ENCODE assay signal across 18 cellular contexts in the genomic region with DNA sequence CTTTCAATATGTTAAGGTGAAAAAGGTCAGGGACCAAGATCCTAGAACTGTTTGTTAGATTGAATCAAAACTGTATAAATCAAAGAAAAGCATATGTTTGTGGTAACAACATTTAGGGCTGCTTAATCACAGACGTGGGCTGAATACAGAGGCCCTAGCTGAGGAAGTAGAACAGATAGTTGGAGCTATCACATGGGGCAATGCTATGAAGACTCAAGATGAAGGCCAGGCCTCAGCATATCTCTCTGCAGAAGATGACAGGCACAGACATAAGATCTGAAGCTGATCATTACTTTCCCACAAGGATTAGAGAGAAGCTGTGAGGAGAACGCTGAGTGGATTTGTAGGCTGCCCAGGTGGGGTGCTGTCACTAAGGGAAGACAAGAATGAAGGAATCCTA.
DNase-seq lines count a peak whose midpoint lies in the region; ATAC-seq and TF ChIP-seq lines count a peak whose summit lies in the region.
"Had no signal": no experiment of that assay in that cellular context is flagged by ENCODE, and none has a peak within 500 bp of the region (broad histone marks: within the 10 kb centered on the region; RNA-seq: fewer than 3 reads in every experiment).

No MANE protein-coding gene starts in this region.

- H3K23ac ChIP-seq in H9 (ENCODE audit: insufficient read length, low read depth, low read length) = no peak overlapping the region

- DNase-seq in activated T-cell treated with anti-CD3 and anti-CD28 coated beads, Interleukin-2, amount 50 U/mL, for 24 hours = no peak
- no peak for DNase-seq in activated T-cell treated with anti-CD3 and anti-CD28 coated beads, Interleukin-2, amount 50 U/mL, for 1 hour
- DNase-seq in RWPE2 (ENCODE audit: low spot score) (no peak), iris pigment epithelial cell (ENCODE audit: low read depth) (peak; percentile 17), NCI-H2196 treated with DMSO at 0.1 percent for 48 hours (lab: John Stamatoyannopoulos, UW; ENCODE audit: unreplicated experiment) (no peak), H9 (no peak)
- no peak for DNase-seq in stimulated activated naive CD8-positive, alpha-beta T cell treated with anti-CD3 and anti-CD28 coated beads, Interleukin-15, amount 100 ng/mL, for 72 hours
- DNase-seq: Calu3, cerebellar nuclear complex, dorsolateral prefrontal cortex, head of caudate nucleus, MG63, NCI-H1417, NCI-H2081, NCI-H345, SIG-M5 had no signal

- H4K91ac ChIP-seq in H9 (ENCODE audit: insufficient read length, low read depth, low read length) = no peak overlapping the region

- H2BK15ac ChIP-seq in H9 (ENCODE audit: low read depth, low read length) = no peak overlapping the region

- no peak overlapping the region for H4K8ac ChIP-seq in H9 (replicated peaks; ENCODE audit: insufficient read length, low read depth, low read length)

- H3K23me2 ChIP-seq in H9 (ENCODE audit: insufficient read length, low read depth, low read length, poor library complexity, severe bottlenecking) = no peaks in the 10 kb centered on the region

- H3K9me3 ChIP-seq in RWPE2 (ENCODE audit: severe bottlenecking) (no peaks in the 10 kb centered on the region), H9 (ENCODE audit: control insufficient read depth, low read depth, low read length) (no peaks in the 10 kb centered on the region)
- H3K9me3 ChIP-seq: MG63 had no signal

- no peak overlapping the region for H3K4me3 Mint-ChIP-seq in activated T-cell treated with anti-CD3 and anti-CD28 coated beads, Interleukin-2, amount 50 U/mL, for 24 hours
- no peak overlapping the region for H3K4me3 Mint-ChIP-seq in stimulated activated naive CD8-positive, alpha-beta T cell treated with anti-CD3 and anti-CD28 coated beads, Interleukin-15, amount 100 ng/mL, for 72 hours
- no peak overlapping the region for H3K4me3 Mint-ChIP-seq in H9

- H3K18ac ChIP-seq in H9 (ENCODE audit: insufficient read length, low read depth, low read length) = no peak overlapping the region

- peak overlapping the region; percentile 70 for H3K27ac Mint-ChIP-seq in activated T-cell treated with anti-CD3 and anti-CD28 coated beads, Interleukin-2, amount 50 U/mL, for 24 hours
- peak overlapping the region in 1 of 2 donors; percentile 63 for H3K27ac Mint-ChIP-seq in stimulated activated naive CD8-positive, alpha-beta T cell treated with anti-CD3 and anti-CD28 coated beads, Interleukin-15, amount 100 ng/mL, for 72 hours
- H3K27ac Mint-ChIP-seq in H9 = peak overlapping the region in 1 of 3 experiments; percentile 35; a peak in 1 of 7 replicates

- no peaks in the 10 kb centered on the region for H3K79me2 ChIP-seq in H9 (ENCODE audit: insufficient read depth, low read length)

- H3K4ac ChIP-seq in H9 (ENCODE audit: low read depth, low read length) = no peak overlapping the region

- no peak overlapping the region for H3K9ac ChIP-seq in H9 (ENCODE audit: extremely low read depth, insufficient read length, low read length)

- H4K20me1 ChIP-seq in H9 (ENCODE audit: control insufficient read depth, insufficient read depth, insufficient read length) = no peaks in the 10 kb centered on the region

- H3K4me1 ChIP-seq in RWPE2 (ENCODE audit: insufficient read depth, poor library complexity, severe bottlenecking) (peaks cover 15% of the 10 kb centered on the region), H9 (ENCODE audit: insufficient read depth, low read length) (no peaks in the 10 kb centered on the region)

- peaks cover 11% of the 10 kb centered on the region for H3K27me3 Mint-ChIP-seq in activated T-cell treated with anti-CD3 and anti-CD28 coated beads, Interleukin-2, amount 50 U/mL, for 24 hours
- no peaks in the 10 kb centered on the region for H3K27me3 Mint-ChIP-seq in stimulated activated naive CD8-positive, alpha-beta T cell treated with anti-CD3 and anti-CD28 coated beads, Interleukin-15, amount 100 ng/mL, for 72 hours
- H3K27me3 Mint-ChIP-seq in H9 (ENCODE audit: low read depth) = no peaks in the 10 kb centered on the region

- H2BK120ac ChIP-seq in H9 (ENCODE audit: low read depth, low read length, poor library complexity, severe bottlenecking) = no peak overlapping the region

- peaks cover 2% of the 10 kb centered on the region for H3K9me3 Mint-ChIP-seq in activated T-cell treated with anti-CD3 and anti-CD28 coated beads, Interleukin-2, amount 50 U/mL, for 24 hours
- peaks cover 0 to 3% of the 10 kb centered on the region in 2 donors for H3K9me3 Mint-ChIP-seq in stimulated activated naive CD8-positive, alpha-beta T cell treated with anti-CD3 and anti-CD28 coated beads, Interleukin-15, amount 100 ng/mL, for 72 hours
- H3K9me3 Mint-ChIP-seq in H9 = no peaks in the 10 kb centered on the region

- H2BK20ac ChIP-seq in H9 (ENCODE audit: low read depth, low read length, poor library complexity, severe bottlenecking) = no peak overlapping the region

- H3K36me3 ChIP-seq in RWPE2 (ENCODE audit: low read depth) = no peaks in the 10 kb centered on the region
- H3K36me3 ChIP-seq: MG63 had no signal

- H3K56ac ChIP-seq in H9 (ENCODE audit: insufficient read length, low read depth, low read length) = no peak overlapping the region

- H2AFZ ChIP-seq in H9 (ENCODE audit: low read length) = no peak overlapping the region

- no peaks in the 10 kb centered on the region for H3K36me3 Mint-ChIP-seq in activated T-cell treated with anti-CD3 and anti-CD28 coated beads, Interleukin-2, amount 50 U/mL, for 24 hours (ENCODE audit: low read depth)
- no peaks in the 10 kb centered on the region for H3K36me3 Mint-ChIP-seq in H9 (ENCODE audit: insufficient read depth in 1 of 3, low read depth in 3 of 3)

- no peaks in the 10 kb centered on the region for H3K79me1 ChIP-seq in H9 (ENCODE audit: insufficient read depth, low read depth, low read length, poor library complexity, severe bottlenecking)

- H2AK5ac ChIP-seq in H9 (ENCODE audit: insufficient read length, low read length) = no peak overlapping the region

- H3K4me3 ChIP-seq in RWPE2 (ENCODE audit: severe bottlenecking) = no peak overlapping the region
- H3K4me3 ChIP-seq: dorsolateral prefrontal cortex, MG63 had no signal

- H3T11ph ChIP-seq in H9 (ENCODE audit: low read length) = no peak overlapping the region

- H3K27ac ChIP-seq in RWPE2 (ENCODE audit: poor library complexity, severe bottlenecking) = peak overlapping the region; percentile 26
- H3K27ac ChIP-seq in H9 (ENCODE audit: insufficient read length, low read depth, low read length) = no peak overlapping the region
- H3K27ac ChIP-seq: C4-2B, dorsolateral prefrontal cortex had no signal

- H3K4me1 Mint-ChIP-seq in activated T-cell treated with anti-CD3 and anti-CD28 coated beads, Interleukin-2, amount 50 U/mL, for 24 hours (ENCODE audit: low read depth) = peaks cover 31% of the 10 kb centered on the region
- H3K4me1 Mint-ChIP-seq in stimulated activated naive CD8-positive, alpha-beta T cell treated with anti-CD3 and anti-CD28 coated beads, Interleukin-15, amount 100 ng/mL, for 72 hours = peaks cover 5% of the 10 kb centered on the region
- no peaks in the 10 kb centered on the region for H3K4me1 Mint-ChIP-seq in H9

- no CpG with 5 or more reads among the region's 2 CpGs for WGBS in H9 (ENCODE audit: extremely low coverage, insufficient read length, low lambda C conversion rate)

- ATAC-seq in RWPE2 (ENCODE audit: low read depth) = no peak
- peak; percentile 40 for ATAC-seq in stimulated activated naive CD8-positive, alpha-beta T cell treated with anti-CD3 and anti-CD28 coated beads, Interleukin-15, amount 100 ng/mL, for 72 hours
- no peak for ATAC-seq in activated CD4-positive, CD25-positive, alpha-beta regulatory T cell treated with anti-CD3 and anti-CD28 coated beads, Interleukin-2, amount 50 U/mL, for 24 hours

- H2BK5ac ChIP-seq in H9 (ENCODE audit: insufficient read length, low read length) = no peak overlapping the region

- H3K14ac ChIP-seq in H9 (ENCODE audit: insufficient read depth, low read length) = no peak overlapping the region

- H4K5ac ChIP-seq in H9 (ENCODE audit: insufficient read length, low read depth, low read length) = no peak overlapping the region

- no peak overlapping the region for H3K4me2 ChIP-seq in H9 (ENCODE audit: insufficient read depth, insufficient read length, low read length)

- TF ChIP-seq CTCF in RWPE2 (IDR thresholded peaks at IDR 0.05; ENCODE audit: poor library complexity, severe bottlenecking) = no peak
- TF ChIP-seq CTCF in H9 (conservative IDR thresholded peaks at IDR 0.05) = no peak

- H3K27me3 ChIP-seq in RWPE2 (ENCODE audit: insufficient read depth, poor library complexity, severe bottlenecking) = no peaks in the 10 kb centered on the region
- no peaks in the 10 kb centered on the region for H3K27me3 ChIP-seq in H9 (ENCODE audit: insufficient read depth, low read length)
- H3K27me3 ChIP-seq: dorsolateral prefrontal cortex, MG63 had no signal

- no peak overlapping the region for H2BK12ac ChIP-seq in H9 (ENCODE audit: insufficient read length, low read depth, low read length)
